In the genomic region with DNA sequence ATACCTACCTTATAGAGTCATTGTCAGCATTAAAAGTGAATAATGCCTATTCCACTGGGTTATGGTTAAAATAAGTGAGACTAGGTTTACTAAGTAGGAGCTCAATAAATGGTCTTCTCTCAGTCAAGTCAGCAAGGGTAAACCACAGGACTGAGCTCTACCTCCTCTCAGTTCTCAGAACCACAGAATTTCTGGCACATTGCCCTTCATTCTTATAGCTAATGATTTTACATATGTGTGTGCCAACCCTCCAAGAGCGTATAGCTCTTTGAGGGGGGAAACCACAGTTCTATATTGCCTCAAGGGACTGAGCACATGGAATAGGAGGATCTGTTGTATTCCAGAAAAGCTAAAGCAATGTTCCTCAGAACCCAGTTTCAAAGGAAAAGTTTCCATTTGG, we compare ENCODE assay signal across 22 cellular contexts.
DNase-seq lines count a peak whose midpoint lies in the region; ATAC-seq and TF ChIP-seq lines count a peak whose summit lies in the region.
"Had no signal": no experiment of that assay in that cellular context is flagged by ENCODE, and none has a peak within 500 bp of the region (broad histone marks: within the 10 kb centered on the region; RNA-seq: fewer than 3 reads in every experiment).

No MANE protein-coding gene starts in this region.

- H3K9me3 ChIP-seq in adipocyte (ENCODE audit: control insufficient read depth, low read length) (no peaks in the 10 kb centered on the region), tibial artery (no peaks in the 10 kb centered on the region)
- H3K9me3 ChIP-seq: BE2C, lower lobe of right lung had no signal

- DNase-seq in adipocyte (ENCODE audit: low read depth) (no peak), foreskin melanocyte (peak; percentile 87), tibial artery (no peak), SHP77 (lab: John Stamatoyannopoulos, UW) (no peak)
- no peak for DNase-seq in activated T-cell treated with anti-CD3 and anti-CD28 coated beads, Interleukin-2, amount 50 U/mL, for 1 hour
- DNase-seq in stimulated activated CD4-positive, alpha-beta T cell treated with anti-CD3 and anti-CD28 coated beads, Interleukin-4, amount 100 ng/mL, for 4 hours = no peak
- DNase-seq: activated CD4-positive, alpha-beta T cell treated with anti-CD3 and anti-CD28 coated beads, Interleukin-2, amount 50 U/mL, for 1 hour; activated CD4-positive, CD25-positive, alpha-beta regulatory T cell; activated effector memory CD4-positive, alpha-beta T cell treated with anti-CD3 and anti-CD28 coated beads, Interleukin-2, amount 50 U/mL, for 16 hours; activated T-cell treated with anti-CD3 and anti-CD28 coated beads, Interleukin-2, amount 50 U/mL, for 24 hours; BE2C; erythroblast; foreskin keratinocyte; H9; lower lobe of right lung; natural killer cell; NCI-H146; NCI-H446 treated with DMSO at 0.1 percent for 48 hours; occipital lobe; RPMI8226; stimulated activated naive B cell treated with anti-CD40 and anti-IgM and Interleukin-4, amounts not matched to agents 10 μg/mL and 1 μg/mL and 100 μg/mL, for 72 hours had no signal

- TF ChIP-seq CTCF in tibial artery (IDR thresholded peaks at IDR 0.05) = no peak

- H3K27me3 ChIP-seq in adipocyte (replicated peaks; ENCODE audit: control insufficient read depth, insufficient read depth, low read length) (peaks cover 24% of the 10 kb centered on the region), tibial artery (no peaks in the 10 kb centered on the region)
- H3K27me3 ChIP-seq: BE2C, foreskin keratinocyte had no signal

- H3K9ac ChIP-seq in adipocyte (ENCODE audit: low read length) = peak overlapping the region; percentile 3

- H3K4me1 ChIP-seq in adipocyte (ENCODE audit: control insufficient read depth, insufficient read depth, low read length) (peaks cover 29% of the 10 kb centered on the region), tibial artery (peaks cover 0 to 34% (median 0%) of the 10 kb centered on the region in 4 donors)
- H3K4me1 ChIP-seq: BE2C, foreskin keratinocyte, lower lobe of right lung had no signal

- H3K27ac ChIP-seq in tibial artery = peak overlapping the region; percentile 17 to 43
- H3K27ac ChIP-seq: foreskin keratinocyte, lower lobe of right lung had no signal

- H3K4me3 ChIP-seq in adipocyte (ENCODE audit: low read length) = no peak overlapping the region
- H3K4me3 ChIP-seq in tibial artery = no peak overlapping the region
- H3K4me3 ChIP-seq: lower lobe of right lung had no signal

- intact Hi-C loops in tibial artery (cut with DNase I; ENCODE audit: low total_unique reads) = no loop called here

- peak; percentile 50 for ATAC-seq in HG03175 (IDR thresholded peaks at IDR 0.05; ENCODE audit: unreplicated experiment)
- ATAC-seq: foreskin keratinocyte; natural killer cell; stimulated activated naive B cell treated with anti-CD40 and anti-IgM and Interleukin-4, amounts not matched to agents 10 μg/mL and 1 μg/mL and 100 μg/mL, for 72 hours had no signal

- H3K36me3 ChIP-seq in adipocyte (ENCODE audit: control insufficient read depth, insufficient read depth, low read length, severe bottlenecking) = no peaks in the 10 kb centered on the region
- no peaks in the 10 kb centered on the region for H3K36me3 ChIP-seq in tibial artery
- H3K36me3 ChIP-seq: BE2C, lower lobe of right lung had no signal
